29 cellular contexts compared by ENCODE assay signal in the genomic region with DNA sequence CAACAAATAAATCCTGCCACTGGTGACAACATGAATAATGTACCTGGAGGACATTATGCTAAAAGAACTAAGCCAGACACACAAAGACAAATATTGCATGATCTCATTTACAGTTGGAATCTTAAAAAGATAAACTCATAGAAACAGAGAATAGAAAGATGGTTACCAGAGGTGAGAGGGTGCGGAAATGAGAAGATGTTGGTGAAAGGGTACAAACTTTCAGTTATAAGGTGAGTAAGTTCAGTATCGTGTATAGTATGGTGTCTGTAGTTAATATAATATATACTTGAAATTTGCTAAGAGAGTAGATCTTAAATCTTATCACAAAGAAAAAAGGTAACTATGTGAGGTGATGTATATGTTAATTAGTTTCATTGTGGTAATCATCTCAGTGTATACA.
A peak's percentile ranks its signal among the peaks of the same experiment; 100 is the strongest.
DNase-seq lines count a peak whose midpoint lies in the region; ATAC-seq lines count a peak whose summit lies in the region.
"Had no signal": no experiment of that assay in that cellular context is flagged by ENCODE, and none has a peak within 500 bp of the region (broad histone marks: within the 10 kb centered on the region; RNA-seq: fewer than 3 reads in every experiment).

No MANE protein-coding gene starts in this region.

- intact Hi-C loops in activated CD4-positive, alpha-beta T cell treated with anti-CD3 and anti-CD28 coated beads for 36 hours (cut with DNase I, micrococcal nuclease), result no loop called here

- no peak overlapping the region for H3K27ac Mint-ChIP-seq in stimulated activated effector memory CD8-positive, alpha-beta T cell treated with anti-CD3 and anti-CD28 coated beads, Interleukin-12 subunit alpha, Interleukin-12 subunit beta, amount 100 ng/mL, for 72 hours
- no peak overlapping the region for H3K27ac Mint-ChIP-seq in activated CD4-positive, alpha-beta T cell treated with anti-CD3 and anti-CD28 coated beads for 36 hours
- H3K27ac Mint-ChIP-seq: activated naive CD4-positive, alpha-beta T cell treated with anti-CD3 and anti-CD28 coated beads, Interleukin-2, amount 10 ng/mL, durations not matched to agents 7 days and 5 days; dendritic cell treated with granulocyte-macrophage colony-stimulating factor and Interleukin-4, amounts not matched to agents 40 ng/mL and 50 ng/mL, for 4 days; H9; memory B cell; nephron; T-helper 1 cell treated with Interleukin-12 subunit alpha and Interleukin-12 subunit beta and Interleukin-4 antibody, amounts not matched to agents 30 μg/mL and 1 μg/mL, for 36 hours had no signal

- peaks cover 10% of the 10 kb centered on the region for H3K27me3 Mint-ChIP-seq in activated CD4-positive, alpha-beta T cell treated with anti-CD3 and anti-CD28 coated beads for 36 hours
- H3K27me3 Mint-ChIP-seq: dendritic cell treated with granulocyte-macrophage colony-stimulating factor and Interleukin-4, amounts not matched to agents 40 ng/mL and 50 ng/mL, for 4 days had no signal

- peak; percentile 43 for ATAC-seq in GM18907 (IDR thresholded peaks at IDR 0.05; ENCODE audit: unreplicated experiment)
- peak; percentile 57 for ATAC-seq in GM21423 (IDR thresholded peaks at IDR 0.05; ENCODE audit: unreplicated experiment)
- ATAC-seq in HG02938 (IDR thresholded peaks at IDR 0.05; ENCODE audit: unreplicated experiment), result peak; percentile 45
- ATAC-seq in stimulated activated effector memory CD8-positive, alpha-beta T cell treated with anti-CD3 and anti-CD28 coated beads, Interleukin-12 subunit alpha, Interleukin-12 subunit beta, amount 100 ng/mL, for 72 hours, result peak; percentile 77
- ATAC-seq in activated CD4-positive, alpha-beta T cell treated with anti-CD3 and anti-CD28 coated beads for 36 hours, result no peak
- ATAC-seq: body of pancreas, psoas muscle, Right ventricle myocardium inferior, sciatic nerve had no signal

- POLR2A ChIA-PET in activated CD4-positive, alpha-beta T cell treated with anti-CD3 and anti-CD28 coated beads for 36 hours (lab: Charles Lee), result no interaction called here

- no peak overlapping the region for H3K4me3 Mint-ChIP-seq in stimulated activated effector memory CD8-positive, alpha-beta T cell treated with anti-CD3 and anti-CD28 coated beads, Interleukin-12 subunit alpha, Interleukin-12 subunit beta, amount 100 ng/mL, for 72 hours
- H3K4me3 Mint-ChIP-seq in activated CD4-positive, alpha-beta T cell treated with anti-CD3 and anti-CD28 coated beads for 36 hours, result no peak overlapping the region
- H3K4me3 Mint-ChIP-seq: activated naive CD4-positive, alpha-beta T cell treated with anti-CD3 and anti-CD28 coated beads, Interleukin-2, amount 10 ng/mL, durations not matched to agents 7 days and 5 days; dendritic cell treated with granulocyte-macrophage colony-stimulating factor and Interleukin-4, amounts not matched to agents 40 ng/mL and 50 ng/mL, for 4 days; H9; memory B cell; nephron; T-helper 1 cell treated with Interleukin-12 subunit alpha and Interleukin-12 subunit beta and Interleukin-4 antibody, amounts not matched to agents 30 μg/mL and 1 μg/mL, for 36 hours had no signal

- CTCF ChIA-PET in activated CD4-positive, alpha-beta T cell treated with anti-CD3 and anti-CD28 coated beads for 36 hours (lab: Charles Lee), result no interaction called here

- no peak for DNase-seq in stimulated activated effector memory CD8-positive, alpha-beta T cell treated with anti-CD3 and anti-CD28 coated beads, Interleukin-12 subunit alpha, Interleukin-12 subunit beta, amount 100 ng/mL, for 72 hours (ENCODE audit: low spot score in 2 of 2)
- no peak for DNase-seq in activated CD8-positive, alpha-beta memory T cell treated with anti-CD3 and anti-CD28 coated beads, Interleukin-2, amount 50 U/mL, for 4 hours
- DNase-seq in activated CD4-positive, alpha-beta T cell treated with anti-CD3 and anti-CD28 coated beads for 48 hours, result no peak
- no peak for DNase-seq in activated CD4-positive, alpha-beta T cell treated with anti-CD3 and anti-CD28 coated beads for 36 hours
- DNase-seq: activated CD4-positive, alpha-beta T cell treated with anti-CD3 and anti-CD28 coated beads, Interleukin-2, amount 50 U/mL, for 48 hours; activated CD4-positive, CD25-positive, alpha-beta regulatory T cell; activated naive CD4-positive, alpha-beta T cell treated with anti-CD3 and anti-CD28 coated beads, Interleukin-2, amount 10 ng/mL, durations not matched to agents 7 days and 5 days; adrenal gland; body of pancreas; erythroblast; glutamatergic neuron; H9; MM.1S; NCI-H1105 treated with DMSO at 0.1 percent for 48 hours; NCI-H1930; NCI-H524 treated with DMSO at 0.1 percent for 48 hours; psoas muscle; SK-N-SH; stimulated activated CD4-positive, alpha-beta T cell treated with anti-CD3 and anti-CD28 coated beads, Interleukin-2, amount 100 ng/mL, for 48 hours; trophoblast cell had no signal

- H3K4me1 Mint-ChIP-seq in stimulated activated effector memory CD8-positive, alpha-beta T cell treated with anti-CD3 and anti-CD28 coated beads, Interleukin-12 subunit alpha, Interleukin-12 subunit beta, amount 100 ng/mL, for 72 hours, result no peaks in the 10 kb centered on the region
- peaks cover 4% of the 10 kb centered on the region for H3K4me1 Mint-ChIP-seq in activated CD4-positive, alpha-beta T cell treated with anti-CD3 and anti-CD28 coated beads for 36 hours
- H3K4me1 Mint-ChIP-seq: activated naive CD4-positive, alpha-beta T cell treated with anti-CD3 and anti-CD28 coated beads, Interleukin-2, amount 10 ng/mL, durations not matched to agents 7 days and 5 days; nephron had no signal

- no peaks in the 10 kb centered on the region for H3K36me3 Mint-ChIP-seq in stimulated activated effector memory CD8-positive, alpha-beta T cell treated with anti-CD3 and anti-CD28 coated beads, Interleukin-12 subunit alpha, Interleukin-12 subunit beta, amount 100 ng/mL, for 72 hours
- no peaks in the 10 kb centered on the region for H3K36me3 Mint-ChIP-seq in activated CD4-positive, alpha-beta T cell treated with anti-CD3 and anti-CD28 coated beads for 36 hours (ENCODE audit: low read depth)
- H3K36me3 Mint-ChIP-seq: activated naive CD4-positive, alpha-beta T cell treated with anti-CD3 and anti-CD28 coated beads, Interleukin-2, amount 10 ng/mL, durations not matched to agents 7 days and 5 days; memory B cell had no signal

- H3K9me3 Mint-ChIP-seq in stimulated activated effector memory CD8-positive, alpha-beta T cell treated with anti-CD3 and anti-CD28 coated beads, Interleukin-12 subunit alpha, Interleukin-12 subunit beta, amount 100 ng/mL, for 72 hours, result no peaks in the 10 kb centered on the region
- H3K9me3 Mint-ChIP-seq in activated CD4-positive, alpha-beta T cell treated with anti-CD3 and anti-CD28 coated beads for 36 hours (ENCODE audit: low read depth), result no peaks in the 10 kb centered on the region
- H3K9me3 Mint-ChIP-seq: activated naive CD4-positive, alpha-beta T cell treated with anti-CD3 and anti-CD28 coated beads, Interleukin-2, amount 10 ng/mL, durations not matched to agents 7 days and 5 days; dendritic cell treated with granulocyte-macrophage colony-stimulating factor and Interleukin-4, amounts not matched to agents 40 ng/mL and 50 ng/mL, for 4 days; H9; T-helper 1 cell treated with Interleukin-12 subunit alpha and Interleukin-12 subunit beta and Interleukin-4 antibody, amounts not matched to agents 30 μg/mL and 1 μg/mL, for 36 hours had no signal
